In genomic region chr10:38038107-38038931, GRCh38 we compare ENCODE assay signal across 1 cellular context.
TF ChIP-seq lines count a peak whose summit lies in the region.

No MANE protein-coding gene starts in this region.

TF ChIP-seq in HepG2, 621 proteins besides CTCF, POLR2A, EP300 and RAD21 (continued from another document):
- TF ChIP-seq ZNF280D (CRISPR knock-in tag; IDR thresholded peaks at IDR 0.05) (no peak), REXO4 (CRISPR knock-in tag; IDR thresholded peaks at IDR 0.05; ENCODE audit: borderline replicate concordance) (no peak), HBP1 (CRISPR knock-in tag; IDR thresholded peaks at IDR 0.05; ENCODE audit: low read depth) (no peak), ZNF614 (CRISPR knock-in tag; IDR thresholded peaks at IDR 0.05; ENCODE audit: borderline replicate concordance) (no peak), ZNF503 (CRISPR knock-in tag; IDR thresholded peaks at IDR 0.05) (no peak), KAT2B (IDR thresholded peaks at IDR 0.05; ENCODE audit: borderline replicate concordance, low read depth, low read length) (no peak), NRL (CRISPR knock-in tag; IDR thresholded peaks at IDR 0.05; ENCODE audit: borderline replicate concordance) (no peak)
